ENCODE assay signal across 1 cellular context in the genomic region with DNA sequence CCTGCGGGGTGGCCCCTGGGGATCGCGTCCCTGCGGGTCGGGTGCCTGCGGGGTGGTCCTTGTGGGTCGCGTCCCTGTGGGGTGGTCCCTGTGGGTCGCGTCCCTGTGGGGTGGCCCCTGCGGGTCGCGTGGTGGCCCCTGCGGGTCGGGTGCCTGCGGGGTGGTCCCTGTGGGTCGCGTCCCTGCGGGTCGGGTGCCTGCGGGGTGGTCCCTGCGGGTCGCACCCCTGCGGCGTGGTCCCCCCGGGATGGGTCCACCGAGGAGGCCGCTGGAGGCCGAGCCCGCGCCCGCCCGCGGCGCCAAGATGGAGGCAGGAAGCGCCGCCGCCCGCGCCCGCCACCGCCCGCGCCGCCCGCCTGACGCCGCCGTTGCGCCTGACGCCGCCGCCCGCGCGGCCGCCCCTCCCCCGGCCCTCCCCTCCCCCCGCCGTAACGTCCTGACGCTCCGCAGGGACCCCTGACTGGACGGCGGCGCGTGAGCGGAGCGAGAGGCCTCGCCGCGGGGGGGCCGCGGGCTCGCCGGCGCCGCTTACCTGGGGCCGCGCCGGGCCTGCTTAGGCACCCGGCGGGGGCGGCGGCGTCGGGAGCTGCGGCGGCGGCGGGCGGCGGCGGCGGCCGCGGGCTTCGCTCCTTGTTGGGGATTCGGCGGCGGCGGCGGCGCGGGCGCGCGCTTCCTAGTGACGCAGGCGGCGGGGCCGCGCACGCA.
TF ChIP-seq lines count a peak whose summit lies in the region.

A gene with protein sequence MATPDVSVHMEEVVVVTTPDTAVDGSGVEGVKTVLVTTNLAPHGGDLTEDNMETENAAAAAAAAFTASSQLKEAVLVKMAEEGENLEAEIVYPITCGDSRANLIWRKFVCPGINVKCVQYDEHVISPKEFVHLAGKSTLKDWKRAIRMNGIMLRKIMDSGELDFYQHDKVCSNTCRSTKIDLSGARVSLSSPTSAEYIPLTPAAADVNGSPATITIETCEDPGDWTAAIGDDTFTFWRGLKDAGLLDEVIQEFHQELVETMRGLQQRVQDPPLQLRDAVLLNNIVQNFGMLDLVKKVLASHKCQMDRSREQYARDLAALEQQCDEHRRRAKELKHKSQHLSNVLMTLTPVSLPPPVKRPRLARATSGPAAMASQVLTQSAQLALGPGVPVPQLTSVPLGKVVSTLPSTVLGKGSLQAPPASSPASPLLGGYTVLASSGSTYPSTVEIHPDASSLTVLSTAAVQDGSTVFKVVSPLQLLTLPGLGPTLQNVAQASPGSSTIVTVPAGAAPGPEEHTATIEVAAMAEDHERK (minus strand): TSS at position 678 of the 705 bp plus-strand sequence. CDS start 7,704 bp downstream, outside the sequence.

TF ChIP-seq in GM12878, 131 proteins besides CTCF, POLR2A, EP300 and RAD21 (continued from another document and continues in another):
- TF ChIP-seq ZNF274 (IDR thresholded peaks at IDR 0.05; ENCODE audit: insufficient read depth, insufficient read length) = no peak
- no peak for TF ChIP-seq SIN3A (IDR thresholded peaks at IDR 0.05; ENCODE audit: low read depth, low read length)
- TF ChIP-seq TCF12 (IDR thresholded peaks at IDR 0.05; ENCODE audit: low read depth, low read length) = 0 out of 2 replicates have a peak, but pooled peaks have one; percentile 35
- TF ChIP-seq NFXL1 (IDR thresholded peaks at IDR 0.05; ENCODE audit: borderline replicate concordance) = no peak
- TF ChIP-seq, protein P1, sequence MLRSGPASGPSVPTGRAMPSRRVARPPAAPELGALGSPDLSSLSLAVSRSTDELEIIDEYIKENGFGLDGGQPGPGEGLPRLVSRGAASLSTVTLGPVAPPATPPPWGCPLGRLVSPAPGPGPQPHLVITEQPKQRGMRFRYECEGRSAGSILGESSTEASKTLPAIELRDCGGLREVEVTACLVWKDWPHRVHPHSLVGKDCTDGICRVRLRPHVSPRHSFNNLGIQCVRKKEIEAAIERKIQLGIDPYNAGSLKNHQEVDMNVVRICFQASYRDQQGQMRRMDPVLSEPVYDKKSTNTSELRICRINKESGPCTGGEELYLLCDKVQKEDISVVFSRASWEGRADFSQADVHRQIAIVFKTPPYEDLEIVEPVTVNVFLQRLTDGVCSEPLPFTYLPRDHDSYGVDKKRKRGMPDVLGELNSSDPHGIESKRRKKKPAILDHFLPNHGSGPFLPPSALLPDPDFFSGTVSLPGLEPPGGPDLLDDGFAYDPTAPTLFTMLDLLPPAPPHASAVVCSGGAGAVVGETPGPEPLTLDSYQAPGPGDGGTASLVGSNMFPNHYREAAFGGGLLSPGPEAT (IDR thresholded peaks at IDR 0.05; ENCODE audit: low read depth) = no peak
- TF ChIP-seq, protein P2, sequence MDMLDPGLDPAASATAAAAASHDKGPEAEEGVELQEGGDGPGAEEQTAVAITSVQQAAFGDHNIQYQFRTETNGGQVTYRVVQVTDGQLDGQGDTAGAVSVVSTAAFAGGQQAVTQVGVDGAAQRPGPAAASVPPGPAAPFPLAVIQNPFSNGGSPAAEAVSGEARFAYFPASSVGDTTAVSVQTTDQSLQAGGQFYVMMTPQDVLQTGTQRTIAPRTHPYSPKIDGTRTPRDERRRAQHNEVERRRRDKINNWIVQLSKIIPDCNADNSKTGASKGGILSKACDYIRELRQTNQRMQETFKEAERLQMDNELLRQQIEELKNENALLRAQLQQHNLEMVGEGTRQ (IDR thresholded peaks at IDR 0.05; ENCODE audit: borderline replicate concordance, low read depth, low read length) = no peak
- TF ChIP-seq ASH2L (IDR thresholded peaks at IDR 0.05; ENCODE audit: borderline replicate concordance, low read depth) = no peak
- peak; percentile 90 for TF ChIP-seq BACH1 (IDR thresholded peaks at IDR 0.05; ENCODE audit: borderline replicate concordance)
- no peak for TF ChIP-seq FOS (IDR thresholded peaks at IDR 0.05; ENCODE audit: borderline replicate concordance, extremely low read depth, insufficient read length)
- TF ChIP-seq YY1 (IDR thresholded peaks at IDR 0.05; ENCODE audit: low read depth, low read length) = peak; percentile 92
- peak; percentile 62 to 76; a peak in 2 of 3 replicates for TF ChIP-seq EGR1 (IDR thresholded peaks at IDR 0.05; ENCODE audit: borderline replicate concordance in 1 of 2, low read depth in 2 of 2, low read length in 2 of 2)
- no peak for TF ChIP-seq SMAD5 (IDR thresholded peaks at IDR 0.05; ENCODE audit: low read depth)
- TF ChIP-seq MTA2 (IDR thresholded peaks at IDR 0.05; ENCODE audit: low read depth) = no peak
- TF ChIP-seq RELA (IDR thresholded peaks at IDR 0.05; ENCODE audit: borderline replicate concordance, partially characterized antibody) = peak; percentile 16
- no peak for TF ChIP-seq CBX3 (IDR thresholded peaks at IDR 0.05; ENCODE audit: borderline replicate concordance, low read depth)
- TF ChIP-seq LARP7 (IDR thresholded peaks at IDR 0.05) = peak; percentile 51; the same call in 1 of the 2 replicates
- no peak for TF ChIP-seq YBX1 (IDR thresholded peaks at IDR 0.05)
- no peak for TF ChIP-seq SMC3 (IDR thresholded peaks at IDR 0.05; ENCODE audit: borderline replicate concordance, low read length)
- TF ChIP-seq, protein P3, sequence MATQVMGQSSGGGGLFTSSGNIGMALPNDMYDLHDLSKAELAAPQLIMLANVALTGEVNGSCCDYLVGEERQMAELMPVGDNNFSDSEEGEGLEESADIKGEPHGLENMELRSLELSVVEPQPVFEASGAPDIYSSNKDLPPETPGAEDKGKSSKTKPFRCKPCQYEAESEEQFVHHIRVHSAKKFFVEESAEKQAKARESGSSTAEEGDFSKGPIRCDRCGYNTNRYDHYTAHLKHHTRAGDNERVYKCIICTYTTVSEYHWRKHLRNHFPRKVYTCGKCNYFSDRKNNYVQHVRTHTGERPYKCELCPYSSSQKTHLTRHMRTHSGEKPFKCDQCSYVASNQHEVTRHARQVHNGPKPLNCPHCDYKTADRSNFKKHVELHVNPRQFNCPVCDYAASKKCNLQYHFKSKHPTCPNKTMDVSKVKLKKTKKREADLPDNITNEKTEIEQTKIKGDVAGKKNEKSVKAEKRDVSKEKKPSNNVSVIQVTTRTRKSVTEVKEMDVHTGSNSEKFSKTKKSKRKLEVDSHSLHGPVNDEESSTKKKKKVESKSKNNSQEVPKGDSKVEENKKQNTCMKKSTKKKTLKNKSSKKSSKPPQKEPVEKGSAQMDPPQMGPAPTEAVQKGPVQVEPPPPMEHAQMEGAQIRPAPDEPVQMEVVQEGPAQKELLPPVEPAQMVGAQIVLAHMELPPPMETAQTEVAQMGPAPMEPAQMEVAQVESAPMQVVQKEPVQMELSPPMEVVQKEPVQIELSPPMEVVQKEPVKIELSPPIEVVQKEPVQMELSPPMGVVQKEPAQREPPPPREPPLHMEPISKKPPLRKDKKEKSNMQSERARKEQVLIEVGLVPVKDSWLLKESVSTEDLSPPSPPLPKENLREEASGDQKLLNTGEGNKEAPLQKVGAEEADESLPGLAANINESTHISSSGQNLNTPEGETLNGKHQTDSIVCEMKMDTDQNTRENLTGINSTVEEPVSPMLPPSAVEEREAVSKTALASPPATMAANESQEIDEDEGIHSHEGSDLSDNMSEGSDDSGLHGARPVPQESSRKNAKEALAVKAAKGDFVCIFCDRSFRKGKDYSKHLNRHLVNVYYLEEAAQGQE (IDR thresholded peaks at IDR 0.05; ENCODE audit: low read depth, low read length) = no peak
- TF ChIP-seq JUNB (IDR thresholded peaks at IDR 0.05) = no peak
- no peak for TF ChIP-seq WRNIP1 (IDR thresholded peaks at IDR 0.05; ENCODE audit: borderline replicate concordance, low read depth, low read length)
- TF ChIP-seq JUND (IDR thresholded peaks at IDR 0.05; ENCODE audit: low read depth, low read length) = no peak
- TF ChIP-seq NBN (IDR thresholded peaks at IDR 0.05) = no peak
- TF ChIP-seq, protein P4, sequence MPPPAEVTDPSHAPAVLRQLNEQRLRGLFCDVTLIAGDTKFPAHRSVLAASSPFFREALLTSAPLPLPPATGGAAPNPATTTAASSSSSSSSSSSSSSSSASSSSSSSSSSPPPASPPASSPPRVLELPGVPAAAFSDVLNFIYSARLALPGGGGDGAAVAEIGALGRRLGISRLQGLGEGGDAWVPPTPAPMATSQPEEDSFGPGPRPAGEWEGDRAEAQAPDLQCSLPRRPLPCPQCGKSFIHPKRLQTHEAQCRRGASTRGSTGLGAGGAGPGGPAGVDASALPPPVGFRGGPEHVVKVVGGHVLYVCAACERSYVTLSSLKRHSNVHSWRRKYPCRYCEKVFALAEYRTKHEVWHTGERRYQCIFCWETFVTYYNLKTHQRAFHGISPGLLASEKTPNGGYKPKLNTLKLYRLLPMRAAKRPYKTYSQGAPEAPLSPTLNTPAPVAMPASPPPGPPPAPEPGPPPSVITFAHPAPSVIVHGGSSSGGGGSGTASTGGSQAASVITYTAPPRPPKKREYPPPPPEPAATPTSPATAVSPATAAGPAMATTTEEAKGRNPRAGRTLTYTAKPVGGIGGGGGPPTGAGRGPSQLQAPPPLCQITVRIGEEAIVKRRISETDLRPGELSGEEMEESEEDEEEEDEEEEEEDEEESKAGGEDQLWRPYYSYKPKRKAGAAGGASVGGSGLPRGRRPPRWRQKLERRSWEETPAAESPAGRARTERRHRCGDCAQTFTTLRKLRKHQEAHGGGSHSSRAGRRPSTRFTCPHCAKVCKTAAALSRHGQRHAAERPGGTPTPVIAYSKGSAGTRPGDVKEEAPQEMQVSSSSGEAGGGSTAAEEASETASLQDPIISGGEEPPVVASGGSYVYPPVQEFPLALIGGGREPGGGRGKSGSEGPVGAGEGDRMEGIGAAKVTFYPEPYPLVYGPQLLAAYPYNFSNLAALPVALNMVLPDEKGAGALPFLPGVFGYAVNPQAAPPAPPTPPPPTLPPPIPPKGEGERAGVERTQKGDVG (CRISPR knock-in tag; IDR thresholded peaks at IDR 0.05) = no peak
- TF ChIP-seq SUPT20H (IDR thresholded peaks at IDR 0.05; ENCODE audit: borderline replicate concordance, control insufficient read depth, low read depth, low read length) = no peak
- peak; percentile 27; the same call in 1 of the 2 replicates for TF ChIP-seq NR2F1 (conservative IDR thresholded peaks at IDR 0.05)
- peak; percentile 14; the same call in 1 of the 2 replicates for TF ChIP-seq NR2C1 (IDR thresholded peaks at IDR 0.05)
- TF ChIP-seq HDAC6 (IDR thresholded peaks at IDR 0.05; ENCODE audit: unreplicated experiment) = no peak
- TF ChIP-seq STAT3 (IDR thresholded peaks at IDR 0.05; ENCODE audit: low read depth, low read length) = no peak
- no peak for TF ChIP-seq GABPA (IDR thresholded peaks at IDR 0.05; ENCODE audit: low read depth)
- TF ChIP-seq, protein P5, sequence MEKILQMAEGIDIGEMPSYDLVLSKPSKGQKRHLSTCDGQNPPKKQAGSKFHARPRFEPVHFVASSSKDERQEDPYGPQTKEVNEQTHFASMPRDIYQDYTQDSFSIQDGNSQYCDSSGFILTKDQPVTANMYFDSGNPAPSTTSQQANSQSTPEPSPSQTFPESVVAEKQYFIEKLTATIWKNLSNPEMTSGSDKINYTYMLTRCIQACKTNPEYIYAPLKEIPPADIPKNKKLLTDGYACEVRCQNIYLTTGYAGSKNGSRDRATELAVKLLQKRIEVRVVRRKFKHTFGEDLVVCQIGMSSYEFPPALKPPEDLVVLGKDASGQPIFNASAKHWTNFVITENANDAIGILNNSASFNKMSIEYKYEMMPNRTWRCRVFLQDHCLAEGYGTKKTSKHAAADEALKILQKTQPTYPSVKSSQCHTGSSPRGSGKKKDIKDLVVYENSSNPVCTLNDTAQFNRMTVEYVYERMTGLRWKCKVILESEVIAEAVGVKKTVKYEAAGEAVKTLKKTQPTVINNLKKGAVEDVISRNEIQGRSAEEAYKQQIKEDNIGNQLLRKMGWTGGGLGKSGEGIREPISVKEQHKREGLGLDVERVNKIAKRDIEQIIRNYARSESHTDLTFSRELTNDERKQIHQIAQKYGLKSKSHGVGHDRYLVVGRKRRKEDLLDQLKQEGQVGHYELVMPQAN (conservative IDR thresholded peaks at IDR 0.05) = peak; percentile 35; the same call in 1 of the 2 replicates
- TF ChIP-seq, protein P6, sequence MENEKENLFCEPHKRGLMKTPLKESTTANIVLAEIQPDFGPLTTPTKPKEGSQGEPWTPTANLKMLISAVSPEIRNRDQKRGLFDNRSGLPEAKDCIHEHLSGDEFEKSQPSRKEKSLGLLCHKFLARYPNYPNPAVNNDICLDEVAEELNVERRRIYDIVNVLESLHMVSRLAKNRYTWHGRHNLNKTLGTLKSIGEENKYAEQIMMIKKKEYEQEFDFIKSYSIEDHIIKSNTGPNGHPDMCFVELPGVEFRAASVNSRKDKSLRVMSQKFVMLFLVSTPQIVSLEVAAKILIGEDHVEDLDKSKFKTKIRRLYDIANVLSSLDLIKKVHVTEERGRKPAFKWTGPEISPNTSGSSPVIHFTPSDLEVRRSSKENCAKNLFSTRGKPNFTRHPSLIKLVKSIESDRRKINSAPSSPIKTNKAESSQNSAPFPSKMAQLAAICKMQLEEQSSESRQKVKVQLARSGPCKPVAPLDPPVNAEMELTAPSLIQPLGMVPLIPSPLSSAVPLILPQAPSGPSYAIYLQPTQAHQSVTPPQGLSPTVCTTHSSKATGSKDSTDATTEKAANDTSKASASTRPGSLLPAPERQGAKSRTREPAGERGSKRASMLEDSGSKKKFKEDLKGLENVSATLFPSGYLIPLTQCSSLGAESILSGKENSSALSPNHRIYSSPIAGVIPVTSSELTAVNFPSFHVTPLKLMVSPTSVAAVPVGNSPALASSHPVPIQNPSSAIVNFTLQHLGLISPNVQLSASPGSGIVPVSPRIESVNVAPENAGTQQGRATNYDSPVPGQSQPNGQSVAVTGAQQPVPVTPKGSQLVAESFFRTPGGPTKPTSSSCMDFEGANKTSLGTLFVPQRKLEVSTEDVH (IDR thresholded peaks at IDR 0.05; ENCODE audit: low read depth, partially characterized antibody) = no peak
- TF ChIP-seq KLF5 (IDR thresholded peaks at IDR 0.05; ENCODE audit: partially characterized antibody) = no peak
- TF ChIP-seq IKZF2 (IDR thresholded peaks at IDR 0.05) = no peak
- TF ChIP-seq IRF4 (IDR thresholded peaks at IDR 0.05; ENCODE audit: low read depth, low read length) = no peak
- TF ChIP-seq MYC (IDR thresholded peaks at IDR 0.05; ENCODE audit: insufficient read depth, insufficient read length, insufficient replicate concordance, low read length, severe bottlenecking) = no peak
- TF ChIP-seq TCF7 (IDR thresholded peaks at IDR 0.05; ENCODE audit: borderline replicate concordance) = no peak
- TF ChIP-seq, protein P7, sequence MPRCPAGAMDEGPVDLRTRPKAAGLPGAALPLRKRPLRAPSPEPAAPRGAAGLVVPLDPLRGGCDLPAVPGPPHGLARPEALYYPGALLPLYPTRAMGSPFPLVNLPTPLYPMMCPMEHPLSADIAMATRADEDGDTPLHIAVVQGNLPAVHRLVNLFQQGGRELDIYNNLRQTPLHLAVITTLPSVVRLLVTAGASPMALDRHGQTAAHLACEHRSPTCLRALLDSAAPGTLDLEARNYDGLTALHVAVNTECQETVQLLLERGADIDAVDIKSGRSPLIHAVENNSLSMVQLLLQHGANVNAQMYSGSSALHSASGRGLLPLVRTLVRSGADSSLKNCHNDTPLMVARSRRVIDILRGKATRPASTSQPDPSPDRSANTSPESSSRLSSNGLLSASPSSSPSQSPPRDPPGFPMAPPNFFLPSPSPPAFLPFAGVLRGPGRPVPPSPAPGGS (IDR thresholded peaks at IDR 0.05; ENCODE audit: borderline replicate concordance, insufficient read depth, low read depth, low read length, poor library complexity, severe bottlenecking) = no peak
- peak; percentile 10; the same call in 1 of the 2 replicates for TF ChIP-seq DPF2 (IDR thresholded peaks at IDR 0.05)
- TF ChIP-seq HDAC2 (IDR thresholded peaks at IDR 0.05) = no peak
- no peak for TF ChIP-seq FOXM1 (IDR thresholded peaks at IDR 0.05; ENCODE audit: low read depth, low read length)
- no peak for TF ChIP-seq CEBPB (IDR thresholded peaks at IDR 0.05; ENCODE audit: borderline replicate concordance in 1 of 2, low read depth in 2 of 2, low read length in 2 of 2)
- no peak for TF ChIP-seq ZSCAN29 (IDR thresholded peaks at IDR 0.05)
- TF ChIP-seq CHD1 (IDR thresholded peaks at IDR 0.05; ENCODE audit: low read depth, low read length) = no peak
- TF ChIP-seq ZZZ3 (IDR thresholded peaks at IDR 0.05; ENCODE audit: control insufficient read depth, insufficient read length, low read depth) = no peak
